ENCODE assay signal across 36 cellular contexts in the genomic region with DNA sequence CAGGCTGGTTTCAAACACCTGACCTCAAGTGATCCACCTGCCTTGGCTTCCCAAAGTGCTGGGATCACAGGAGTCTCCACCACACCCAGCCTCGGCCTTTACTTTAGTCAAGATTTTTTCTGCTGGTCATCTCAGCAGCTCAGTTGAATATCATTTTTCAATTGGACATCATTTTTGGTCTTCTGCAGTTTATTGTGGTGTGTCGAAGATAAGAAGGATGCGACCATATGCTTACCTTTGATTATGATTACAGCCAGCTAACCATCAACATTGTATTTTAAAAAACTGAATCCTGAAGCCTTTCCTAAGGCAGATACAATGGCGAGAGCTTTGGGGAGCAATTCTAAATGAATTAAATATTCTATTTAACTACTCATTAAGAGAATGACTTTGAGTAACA.
"Had no signal": no experiment of that assay in that cellular context is flagged by ENCODE, and none has a peak within 500 bp of the region (broad histone marks: within the 10 kb centered on the region; RNA-seq: fewer than 3 reads in every experiment).

No MANE protein-coding gene starts in this region.

- H3K4me3 ChIP-seq: MG63 had no signal

- H3K36me3 ChIP-seq: MG63 had no signal

- DNase-seq: Karpas-422, Kasumi-1, MG63, MM.1S, MV-4-11, NCI-H1048, NCI-H1092, NCI-H1092 treated with DMSO at 0.1 percent for 48 hours, NCI-H1105, NCI-H1105 treated with DMSO at 0.1 percent for 48 hours, NCI-H1417, NCI-H1417 treated with DMSO at 0.1 percent for 48 hours, NCI-H1436, NCI-H1436 treated with DMSO at 0.1 percent for 48 hours, NCI-H146, NCI-H1694, NCI-H1694 treated with DMSO at 0.1 percent for 48 hours, NCI-H187, NCI-H187 treated with DMSO at 0.1 percent for 48 hours, NCI-H1930, NCI-H2029, NCI-H2029 treated with DMSO at 0.1 percent for 48 hours, NCI-H2081, NCI-H2081 treated with DMSO at 0.1 percent for 48 hours, NCI-H2107, NCI-H2171, NCI-H2171 treated with DMSO at 0.1 percent for 48 hours, NCI-H2227 treated with DMSO at 0.1 percent for 48 hours, NCI-H226, NCI-H345, NCI-H446, NCI-H446 treated with DMSO at 0.1 percent for 48 hours, NCI-H510A, NCI-H510A treated with DMSO at 0.1 percent for 48 hours, NCI-H524, NCI-H524 treated with DMSO at 0.1 percent for 48 hours had no signal

- H3K27me3 ChIP-seq: MG63 had no signal

- H3K9me3 ChIP-seq: MG63 had no signal
